ENCODE assay signal across 7 cellular contexts in genomic region chr1:226547754-226548191, GRCh38. TPM values are rescaled to one million over a fixed set of nuclear protein-coding genes. Genes with fewer than 3 reads are reported as not detected.
DNase-seq lines count a peak whose midpoint lies in the region; ATAC-seq and TF ChIP-seq lines count a peak whose summit lies in the region.

No MANE protein-coding gene starts in this region.

- in situ Hi-C loops in GM13976 (cut with MboI; ENCODE audit: low sequenced_read_pairs, unreplicated experiment) = no loop called here

- ATAC-seq in HG03378 (IDR thresholded peaks at IDR 0.05; ENCODE audit: unreplicated experiment) (peak; percentile 72), left lung (peak; percentile 95)
- ATAC-seq in activated CD4-positive, alpha-beta T cell treated with anti-CD3 and anti-CD28 coated beads for 36 hours = peak; percentile 70

- H3K27me3 ChIP-seq in left lung = peaks cover 16 to 62% of the 10 kb centered on the region in 2 donors

- POLR2A ChIA-PET in activated CD4-positive, alpha-beta T cell treated with anti-CD3 and anti-CD28 coated beads for 36 hours (lab: Charles Lee) = no interaction called here

- CTCF ChIA-PET in activated CD4-positive, alpha-beta T cell treated with anti-CD3 and anti-CD28 coated beads for 36 hours (lab: Charles Lee) = interaction anchor here (0.7 to 1.6 kb wide), 9 partner anchors 8 to 354 kb away, joined by 3 to 7 read pairs (median 3); no protein-coding TSS in a partner anchor

- H3K36me3 ChIP-seq in left lung = no peaks in the 10 kb centered on the region

- H3K27me3 Mint-ChIP-seq in activated CD4-positive, alpha-beta T cell treated with anti-CD3 and anti-CD28 coated beads for 36 hours = peaks cover 38% of the 10 kb centered on the region
- H3K27me3 Mint-ChIP-seq in chondrocyte (ENCODE audit: low read depth) = peaks cover 23% of the 10 kb centered on the region

- peak; percentile 91 for TF ChIP-seq CTCF in GM13976 (IDR thresholded peaks at IDR 0.05; ENCODE audit: borderline replicate concordance, control extremely low read depth, extremely low read depth, insufficient read depth, missing control alignments)
- peak; percentile 90 for TF ChIP-seq CTCF in chondrocyte (IDR thresholded peaks at IDR 0.05)
- TF ChIP-seq CTCF in left lung (IDR thresholded peaks at IDR 0.05) = peak; percentile 74 to 89

- no peak overlapping the region for H3K4me3 ChIP-seq in left lung

- no peak overlapping the region for H3K27ac Mint-ChIP-seq in activated CD4-positive, alpha-beta T cell treated with anti-CD3 and anti-CD28 coated beads for 36 hours
- no peak overlapping the region for H3K27ac Mint-ChIP-seq in chondrocyte (ENCODE audit: unreplicated experiment)

- no peaks in the 10 kb centered on the region for H3K9me3 Mint-ChIP-seq in activated CD4-positive, alpha-beta T cell treated with anti-CD3 and anti-CD28 coated beads for 36 hours (ENCODE audit: low read depth)
- no peaks in the 10 kb centered on the region for H3K9me3 Mint-ChIP-seq in chondrocyte (ENCODE audit: low read depth)

- H3K27ac ChIP-seq in left lung = no peak overlapping the region

- intact Hi-C loops in activated CD4-positive, alpha-beta T cell treated with anti-CD3 and anti-CD28 coated beads for 36 hours (cut with DNase I, micrococcal nuclease) = loop anchor here (1.0 to 10.0 kb wide), 7 partner anchors 61 to 890 kb away; partner anchors contain the start of gene CDC42BPA (in 1 of the 2)
- intact Hi-C loops in left lung (cut with DNase I) = no loop called here

- H3K4me1 ChIP-seq in left lung = peaks cover 16 to 28% of the 10 kb centered on the region in 2 donors

- no peaks in the 10 kb centered on the region for H3K9me3 ChIP-seq in left lung

- H3K36me3 Mint-ChIP-seq in activated CD4-positive, alpha-beta T cell treated with anti-CD3 and anti-CD28 coated beads for 36 hours (ENCODE audit: low read depth) = no peaks in the 10 kb centered on the region
- no peaks in the 10 kb centered on the region for H3K36me3 Mint-ChIP-seq in chondrocyte (ENCODE audit: low read depth)

- peaks cover 14% of the 10 kb centered on the region for H3K4me1 Mint-ChIP-seq in activated CD4-positive, alpha-beta T cell treated with anti-CD3 and anti-CD28 coated beads for 36 hours
- peaks cover 14% of the 10 kb centered on the region for H3K4me1 Mint-ChIP-seq in chondrocyte (ENCODE audit: low read depth)

- no peak overlapping the region for H3K4me3 Mint-ChIP-seq in activated CD4-positive, alpha-beta T cell treated with anti-CD3 and anti-CD28 coated beads for 36 hours
- H3K4me3 Mint-ChIP-seq in chondrocyte (ENCODE audit: unreplicated experiment) = no peak overlapping the region

- DNase-seq in GM13976 (ENCODE audit: low spot score) = peak; percentile 86
- peak; percentile 90 to 95 for DNase-seq in NCI-H524 (lab: John Stamatoyannopoulos, UW)
- peak; percentile 82 for DNase-seq in activated CD4-positive, alpha-beta T cell treated with anti-CD3 and anti-CD28 coated beads for 36 hours
- no peak for DNase-seq in chondrocyte (ENCODE audit: low spot score)
- peak in 1 of 2 donors; percentile 71 for DNase-seq in left lung
- peak; percentile 56 to 59 for DNase-seq in stimulated activated CD4-positive, alpha-beta T cell treated with anti-CD3 and anti-CD28 coated beads, Interleukin-4, amount 100 ng/mL, for 4 hours

RNA-seq across cellular contexts. Expression of gene STUM, which starts 0.8 kb away (rescaled TPM):
- total RNA-seq in activated CD4-positive, alpha-beta T cell treated with anti-CD3 and anti-CD28 coated beads for 36 hours = not detected
- 0.27 to 0.67 TPM in 2 of 3 replicates, not detected in the other for total RNA-seq in chondrocyte
- total RNA-seq in left lung = under 1 TPM; 0.15 to 0.31 TPM

Comparison
In these comparisons a context has a peak if more than half of its experiments do, and no peak if none do; other contexts are left out.
1. intact Hi-C loops: an anchor here in activated CD4-positive, alpha-beta T cell treated with anti-CD3 and anti-CD28 coated beads for 36 hours (1.0 to 10.0 kb wide); none called in left lung.